In genomic region chr2:54609241-54609640, GRCh38 we compare ENCODE assay signal across 13 cellular contexts.
"Had no signal": no experiment of that assay in that cellular context is flagged by ENCODE, and none has a peak within 500 bp of the region (broad histone marks: within the 10 kb centered on the region; RNA-seq: fewer than 3 reads in every experiment).

No MANE protein-coding gene starts in this region.

- H3K27me3 ChIP-seq: body of pancreas, suprapubic skin had no signal

- H3K36me3 Mint-ChIP-seq: activated CD4-positive, alpha-beta memory T cell treated with anti-CD3 and anti-CD28 coated beads for 36 hours had no signal

- H3K4me3 ChIP-seq: body of pancreas, suprapubic skin had no signal

- H3K27me3 Mint-ChIP-seq: activated CD4-positive, alpha-beta memory T cell treated with anti-CD3 and anti-CD28 coated beads for 36 hours had no signal

- H3K9me3 Mint-ChIP-seq: activated CD4-positive, alpha-beta memory T cell treated with anti-CD3 and anti-CD28 coated beads for 36 hours; immature natural killer cell; nephron; T-helper 2 cell treated with Interferon-gamma antibody and Interleukin-4, amounts not matched to agents 5 μg/mL and 100 μg/mL, for 36 hours had no signal

- H3K27ac ChIP-seq: suprapubic skin had no signal

- ATAC-seq: body of pancreas had no signal

- H3K27ac Mint-ChIP-seq: activated CD4-positive, alpha-beta memory T cell treated with anti-CD3 and anti-CD28 coated beads for 36 hours had no signal

- DNase-seq: activated CD4-positive, alpha-beta memory T cell treated with anti-CD3 and anti-CD28 coated beads for 36 hours; activated naive CD4-positive, alpha-beta T cell; amniotic stem cell; body of pancreas; central memory CD4-positive, alpha-beta T cell; effector memory CD4-positive, alpha-beta T cell; immature natural killer cell; mammary epithelial cell; stimulated activated CD4-positive, alpha-beta T cell treated with anti-CD3 and anti-CD28 coated beads, Interleukin-12 subunit alpha, Interleukin-12 subunit beta, amount 100 ng/mL, for 4 hours; stimulated activated naive CD4-positive, alpha-beta T cell treated with Interleukin-2 at 50 U/mL for 16 hours had no signal

- H3K9me3 ChIP-seq: body of pancreas, suprapubic skin had no signal

- H3K4me3 Mint-ChIP-seq: activated CD4-positive, alpha-beta memory T cell treated with anti-CD3 and anti-CD28 coated beads for 36 hours; immature natural killer cell; nephron; T-helper 2 cell treated with Interferon-gamma antibody and Interleukin-4, amounts not matched to agents 5 μg/mL and 100 μg/mL, for 36 hours had no signal
